8 cellular contexts compared by ENCODE assay signal in genomic region chr1:192639607-192640368, GRCh38. TPM values are rescaled to one million over a fixed set of nuclear protein-coding genes. Genes with fewer than 3 reads are reported as not detected.
DNase-seq lines count a peak whose midpoint lies in the region; ATAC-seq and TF ChIP-seq lines count a peak whose summit lies in the region.

No MANE protein-coding gene starts in this region.

- no peaks in the 10 kb centered on the region for H3K27me3 Mint-ChIP-seq in CD4-positive, CD25-positive, alpha-beta regulatory T cell
- H3K27me3 Mint-ChIP-seq in effector memory CD8-positive, alpha-beta T cell, result peaks cover 0 to 5% of the 10 kb centered on the region in 2 donors

- no peak for TF ChIP-seq CTCF in mucosa of descending colon (IDR thresholded peaks at IDR 0.05)
- TF ChIP-seq CTCF in sigmoid colon (IDR thresholded peaks at IDR 0.05), result no peak
- TF ChIP-seq CTCF in lower lobe of right lung (IDR thresholded peaks at IDR 0.05), result no peak

- TF ChIP-seq POLR2A in sigmoid colon (IDR thresholded peaks at IDR 0.05), result no peak

- H3K27me3 ChIP-seq in CD4-positive, CD25-positive, alpha-beta regulatory T cell (ENCODE audit: control insufficient read depth, insufficient read depth, low read length), result no peaks in the 10 kb centered on the region
- no peaks in the 10 kb centered on the region for H3K27me3 ChIP-seq in adipocyte (replicated peaks; ENCODE audit: control insufficient read depth, insufficient read depth, low read length)
- H3K27me3 ChIP-seq in sigmoid colon, result no peaks in the 10 kb centered on the region
- H3K27me3 ChIP-seq in lower lobe of right lung (ENCODE audit: low read depth), result no peaks in the 10 kb centered on the region

- intact Hi-C loops in mucosa of descending colon (cut with DNase I, micrococcal nuclease), result no loop called here
- intact Hi-C loops in sigmoid colon (cut with DNase I), result no loop called here
- intact Hi-C loops in lower lobe of right lung (cut with DNase I), result no loop called here

- H3K36me3 Mint-ChIP-seq in CD4-positive, CD25-positive, alpha-beta regulatory T cell, result no peaks in the 10 kb centered on the region
- H3K36me3 Mint-ChIP-seq in effector memory CD8-positive, alpha-beta T cell (ENCODE audit: insufficient read depth), result no peaks in the 10 kb centered on the region

- H3K9ac ChIP-seq in adipocyte (ENCODE audit: low read length), result peak overlapping the region; percentile 17

- H3K4me3 ChIP-seq in CD4-positive, CD25-positive, alpha-beta regulatory T cell (ENCODE audit: low read depth, low read length), result peak overlapping the region; percentile 14
- H3K4me3 ChIP-seq in adipocyte (ENCODE audit: low read length), result no peak overlapping the region
- H3K4me3 ChIP-seq in mucosa of descending colon, result no peak overlapping the region
- no peak overlapping the region for H3K4me3 ChIP-seq in sigmoid colon
- no peak overlapping the region for H3K4me3 ChIP-seq in lower lobe of right lung

- H3K36me3 ChIP-seq in CD4-positive, CD25-positive, alpha-beta regulatory T cell (ENCODE audit: control insufficient read depth, insufficient read depth, low read length), result no peaks in the 10 kb centered on the region
- H3K36me3 ChIP-seq in adipocyte (ENCODE audit: control insufficient read depth, insufficient read depth, low read length, severe bottlenecking) (no peaks in the 10 kb centered on the region), mucosa of descending colon (ENCODE audit: low read depth) (no peaks in the 10 kb centered on the region), sigmoid colon (no peaks in the 10 kb centered on the region), lower lobe of right lung (no peaks in the 10 kb centered on the region)

- H3K27ac Mint-ChIP-seq in CD4-positive, CD25-positive, alpha-beta regulatory T cell, result no peak overlapping the region
- no peak overlapping the region for H3K27ac Mint-ChIP-seq in effector memory CD8-positive, alpha-beta T cell

- H3K4me1 ChIP-seq in CD4-positive, CD25-positive, alpha-beta regulatory T cell (ENCODE audit: control insufficient read depth, insufficient read depth, low read length, poor library complexity, severe bottlenecking), result peaks cover 8% of the 10 kb centered on the region
- H3K4me1 ChIP-seq in adipocyte (ENCODE audit: control insufficient read depth, insufficient read depth, low read length), result peaks cover 27% of the 10 kb centered on the region
- H3K4me1 ChIP-seq in mucosa of descending colon (ENCODE audit: low read depth), result no peaks in the 10 kb centered on the region
- no peaks in the 10 kb centered on the region for H3K4me1 ChIP-seq in sigmoid colon
- no peaks in the 10 kb centered on the region for H3K4me1 ChIP-seq in lower lobe of right lung

- no peak overlapping the region for H3K27ac ChIP-seq in CD4-positive, CD25-positive, alpha-beta regulatory T cell (ENCODE audit: insufficient read depth, low read length, poor library complexity, severe bottlenecking)
- H3K27ac ChIP-seq in sigmoid colon, result no peak overlapping the region
- no peak overlapping the region for H3K27ac ChIP-seq in lower lobe of right lung

- ATAC-seq in CD4-positive, CD25-positive, alpha-beta regulatory T cell (ENCODE audit: low read depth in 2 of 2), result no peak
- ATAC-seq in GM19397 (IDR thresholded peaks at IDR 0.05; ENCODE audit: unreplicated experiment), result peak; percentile 84
- ATAC-seq in HG03354 (IDR thresholded peaks at IDR 0.05; ENCODE audit: poor library complexity, severe bottlenecking, unreplicated experiment), result peak; percentile 82
- ATAC-seq in mucosa of descending colon, result no peak
- ATAC-seq in effector memory CD8-positive, alpha-beta T cell (replicated peaks), result no peak
- ATAC-seq in lower lobe of right lung, result no peak

- no peak for TF ChIP-seq EP300 in sigmoid colon (IDR thresholded peaks at IDR 0.05)

- WGBS in sigmoid colon, 2 donors, result 43 to 47% methylated on average over 4 of the region's 4 CpGs

- peak in 1 of 3 donors; percentile 12 for DNase-seq in CD4-positive, CD25-positive, alpha-beta regulatory T cell
- peak; percentile 66 for DNase-seq in adipocyte (ENCODE audit: low read depth)
- no peak for DNase-seq in mucosa of descending colon
- no peak for DNase-seq in effector memory CD8-positive, alpha-beta T cell
- no peak for DNase-seq in sigmoid colon
- DNase-seq in lower lobe of right lung, result no peak

- H3K4me1 Mint-ChIP-seq in CD4-positive, CD25-positive, alpha-beta regulatory T cell, result peaks cover 0 to 13% (median 5%) of the 10 kb centered on the region in 4 donors
- peaks cover 0 to 3% of the 10 kb centered on the region in 2 donors for H3K4me1 Mint-ChIP-seq in effector memory CD8-positive, alpha-beta T cell (ENCODE audit: low read depth in 2 of 2)

- no peaks in the 10 kb centered on the region for H3K9me3 ChIP-seq in CD4-positive, CD25-positive, alpha-beta regulatory T cell (ENCODE audit: control insufficient read depth in 2 of 2, low read length in 2 of 2)
- H3K9me3 ChIP-seq in adipocyte (ENCODE audit: control insufficient read depth, low read length), result no peaks in the 10 kb centered on the region
- no peaks in the 10 kb centered on the region for H3K9me3 ChIP-seq in mucosa of descending colon
- no peaks in the 10 kb centered on the region for H3K9me3 ChIP-seq in sigmoid colon
- H3K9me3 ChIP-seq in lower lobe of right lung, result no peaks in the 10 kb centered on the region

- no peak overlapping the region for H3K4me3 Mint-ChIP-seq in CD4-positive, CD25-positive, alpha-beta regulatory T cell
- H3K4me3 Mint-ChIP-seq in effector memory CD8-positive, alpha-beta T cell, result no peak overlapping the region

- no peaks in the 10 kb centered on the region for H3K9me3 Mint-ChIP-seq in CD4-positive, CD25-positive, alpha-beta regulatory T cell
- no peaks in the 10 kb centered on the region for H3K9me3 Mint-ChIP-seq in effector memory CD8-positive, alpha-beta T cell

RNA-seq across cellular contexts. Expression of gene RGS13, which starts 3.8 kb away (rescaled TPM):
- 0.32 TPM for total RNA-seq in CD4-positive, CD25-positive, alpha-beta regulatory T cell
- polyA plus RNA-seq in CD4-positive, CD25-positive, alpha-beta regulatory T cell, result not detected
- 1 to 10 TPM in 1 of 3 donors, under 1 TPM in 2; 0.43 to 1.3 (median 0.96) TPM for total RNA-seq in mucosa of descending colon
- under 1 TPM in 2 of 4 donors, not detected in 2; 0.36 to 0.95 TPM for total RNA-seq in sigmoid colon
- polyA plus RNA-seq in sigmoid colon, result 1 to 10 TPM; 1.2 to 7.8 (median 2.6) TPM
- 5.0 TPM for total RNA-seq in lower lobe of right lung

Comparison
In these comparisons a context has a peak if more than half of its experiments do, and no peak if none do; other contexts are left out.
1. ATAC-seq: peak in GM19397 (single experiment) and HG03354 (single experiment); none in CD4-positive, CD25-positive, alpha-beta regulatory T cell (0 of 2), mucosa of descending colon (single experiment), effector memory CD8-positive, alpha-beta T cell (single experiment) and lower lobe of right lung (0 of 2).